In the genomic region with DNA sequence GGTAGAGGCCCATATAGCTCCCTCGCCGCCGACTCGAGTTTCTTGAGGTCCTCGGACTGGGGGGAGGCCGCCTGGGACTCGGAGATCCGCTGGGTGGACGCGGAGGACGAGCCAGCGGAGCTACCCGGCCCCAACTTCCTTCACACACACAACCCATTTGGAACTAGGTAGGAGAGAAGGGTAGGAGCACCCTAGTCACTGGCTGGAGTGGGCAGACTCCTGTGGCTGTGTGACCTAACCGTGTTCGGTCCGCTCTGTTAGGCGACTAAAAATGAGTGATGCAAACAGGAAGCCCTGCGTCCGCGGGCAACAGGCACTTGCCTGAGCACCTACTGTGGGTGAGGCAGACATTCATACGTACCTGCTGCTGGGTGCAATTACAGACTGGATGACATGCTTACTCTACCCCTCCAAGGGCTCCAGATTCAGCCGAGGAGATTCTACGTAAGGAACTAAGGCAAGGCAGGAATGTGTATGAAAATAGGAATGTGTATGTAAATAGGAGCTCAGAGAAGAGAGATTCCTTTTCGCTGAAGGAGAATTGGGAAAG, we compare ENCODE assay signal across 8 cellular contexts. TPM values are rescaled to one million over a fixed set of nuclear protein-coding genes. Genes with fewer than 3 reads are reported as not detected.
A peak's percentile ranks its signal among the peaks of the same experiment; 100 is the strongest.
DNase-seq lines count a peak whose midpoint lies in the region; ATAC-seq and TF ChIP-seq lines count a peak whose summit lies in the region.

No MANE protein-coding gene starts in this region.

- H3K36me3 ChIP-seq in OCI-LY7 (ENCODE audit: insufficient read depth, low read length) = no peaks in the 10 kb centered on the region
- H3K36me3 ChIP-seq in hepatocyte (replicated peaks; ENCODE audit: insufficient read depth, low read depth) = no peaks in the 10 kb centered on the region
- no peaks in the 10 kb centered on the region for H3K36me3 ChIP-seq in smooth muscle cell (ENCODE audit: low read depth)

- H3K27me3 ChIP-seq in AG04450 (ENCODE audit: control insufficient read depth, insufficient read depth, low read length) (no peaks in the 10 kb centered on the region), hepatocyte (no peaks in the 10 kb centered on the region), smooth muscle cell (ENCODE audit: low read depth) (no peaks in the 10 kb centered on the region)

- peak overlapping the region; percentile 98 for H3K4me3 Mint-ChIP-seq in activated naive CD4-positive, alpha-beta T cell treated with anti-CD3 and anti-CD28 coated beads, Interleukin-2, amount 50 U/mL, for 24 hours

- TF ChIP-seq CTCF in AG04450 (IDR thresholded peaks at IDR 0.05; ENCODE audit: low read depth, low read length) (no peak), GM13977 (IDR thresholded peaks at IDR 0.05; ENCODE audit: extremely low read depth, insufficient read depth, missing control alignments) (no peak), OCI-LY7 (conservative IDR thresholded peaks at IDR 0.05; ENCODE audit: low read length) (no peak), hepatocyte (IDR thresholded peaks at IDR 0.05; ENCODE audit: poor library complexity) (no peak), smooth muscle cell (IDR thresholded peaks at IDR 0.05; ENCODE audit: borderline replicate concordance, insufficient read depth, poor library complexity, severe bottlenecking) (no peak)

- BruUV-seq in OCI-LY7 (replicated peaks; lab: Mats Ljungman, UMichigan) = no TSS peak

- peak overlapping the region; percentile 94 for H3K9ac ChIP-seq in smooth muscle cell (ENCODE audit: low read depth)

- WGBS in hepatocyte (ENCODE audit: low lambda C conversion rate, missing lambda C conversion rate) = 2% methylated on average over 24 of the region's 24 CpGs
- 1% methylated on average over 24 of the region's 24 CpGs for WGBS in smooth muscle cell (ENCODE audit: low lambda C conversion rate)

- no peak for ATAC-seq in GM18861 (IDR thresholded peaks at IDR 0.05; ENCODE audit: unreplicated experiment)

- H3K9me3 ChIP-seq in AG04450 (ENCODE audit: control insufficient read depth, insufficient read depth, low read length) (no peaks in the 10 kb centered on the region; the same call in 1 of the 2 replicates), OCI-LY7 (ENCODE audit: low read length) (no peaks in the 10 kb centered on the region), hepatocyte (ENCODE audit: low read depth) (no peaks in the 10 kb centered on the region), smooth muscle cell (replicated peaks; ENCODE audit: low read depth) (no peaks in the 10 kb centered on the region)

- H3K27ac Mint-ChIP-seq in activated naive CD4-positive, alpha-beta T cell treated with anti-CD3 and anti-CD28 coated beads, Interleukin-2, amount 50 U/mL, for 24 hours = peak overlapping the region; percentile 91

- H3K27me3 Mint-ChIP-seq in activated naive CD4-positive, alpha-beta T cell treated with anti-CD3 and anti-CD28 coated beads, Interleukin-2, amount 50 U/mL, for 24 hours = no peaks in the 10 kb centered on the region

- H2AFZ ChIP-seq in OCI-LY7 (ENCODE audit: low read length) = peak overlapping the region; percentile 93
- H2AFZ ChIP-seq in hepatocyte = peak overlapping the region; percentile 97
- H2AFZ ChIP-seq in smooth muscle cell (ENCODE audit: low read depth) = peak overlapping the region; percentile 80

- peaks cover 14% of the 10 kb centered on the region for H3K4me1 ChIP-seq in OCI-LY7 (ENCODE audit: insufficient read depth, low read length, poor library complexity, severe bottlenecking)
- H3K4me1 ChIP-seq in hepatocyte (ENCODE audit: insufficient read depth) = peaks cover 21% of the 10 kb centered on the region
- H3K4me1 ChIP-seq in smooth muscle cell (ENCODE audit: low read depth) = peaks cover 7% of the 10 kb centered on the region

- intact Hi-C loops in OCI-LY7 (cut with micrococcal nuclease; ENCODE audit: unreplicated experiment) = loop anchor here (2.0 kb wide), 1 partner anchor 169 kb away; a partner anchor contains a TSS

- H3K79me2 ChIP-seq in OCI-LY7 (ENCODE audit: insufficient read depth, low read depth, low read length) = peaks cover 4% of the 10 kb centered on the region; the same call in 1 of the 2 replicates
- peaks cover 4% of the 10 kb centered on the region for H3K79me2 ChIP-seq in hepatocyte
- H3K79me2 ChIP-seq in smooth muscle cell (ENCODE audit: low read depth) = no peaks in the 10 kb centered on the region

- no peaks in the 10 kb centered on the region for H4K20me1 ChIP-seq in OCI-LY7 (ENCODE audit: insufficient read depth, low read length)
- no peaks in the 10 kb centered on the region for H4K20me1 ChIP-seq in hepatocyte (ENCODE audit: insufficient read depth, poor library complexity, severe bottlenecking)
- H4K20me1 ChIP-seq in smooth muscle cell (ENCODE audit: low read depth) = peaks cover 12% of the 10 kb centered on the region

- H3K4me2 ChIP-seq in OCI-LY7 (ENCODE audit: low read length) = peak overlapping the region; percentile 78
- H3K4me2 ChIP-seq in hepatocyte = peak overlapping the region; percentile 88
- peak overlapping the region; percentile 98 for H3K4me2 ChIP-seq in smooth muscle cell

- H3K36me3 Mint-ChIP-seq in activated naive CD4-positive, alpha-beta T cell treated with anti-CD3 and anti-CD28 coated beads, Interleukin-2, amount 50 U/mL, for 24 hours = no peaks in the 10 kb centered on the region

- POLR2A ChIA-PET in AG04450 (lab: Yijun Ruan, JAX) (interaction anchor here (0.7 to 2.5 kb wide), 4 partner anchors 14 to 205 kb away, joined by 3 to 18 read pairs (median 4); a partner anchor contains a TSS), OCI-LY7 (lab: Charles Lee) (interaction anchor here (1.3 to 4.7 kb wide), 5 partner anchors 10 to 184 kb away, joined by 4 to 29 read pairs (median 11); a partner anchor contains a TSS)

- CTCF ChIA-PET in AG04450 (lab: Charles Lee) = interaction anchor here (0.9 to 1.1 kb wide), 3 partner anchors 53 to 182 kb away, joined by 3 to 5 read pairs (median 4); no protein-coding TSS in a partner anchor
- CTCF ChIA-PET in OCI-LY7 (lab: Charles Lee; ENCODE audit: unreplicated experiment) = no interaction called here

- DNase-seq in AG04450 (ENCODE audit: low read depth, low spot score) (peak; percentile 33), GM13977 (ENCODE audit: low spot score) (peak; percentile 58), OCI-LY7 (ENCODE audit: low spot score) (peak; percentile 72), hepatocyte (ENCODE audit: low spot score) (peak; percentile 63), smooth muscle cell (lab: John Stamatoyannopoulos, UW; ENCODE audit: unreplicated experiment) (no peak), T1000 (lab: John Stamatoyannopoulos, UW) (no peak)

- no peaks in the 10 kb centered on the region for H3K9me3 Mint-ChIP-seq in activated naive CD4-positive, alpha-beta T cell treated with anti-CD3 and anti-CD28 coated beads, Interleukin-2, amount 50 U/mL, for 24 hours

- H3K27ac ChIP-seq in AG04450 (ENCODE audit: low read depth, low read length) (peak overlapping the region; percentile 96), OCI-LY7 (ENCODE audit: low read depth, low read length, poor library complexity, severe bottlenecking) (peak overlapping the region; percentile 96), hepatocyte (peak overlapping the region; percentile 98), smooth muscle cell (ENCODE audit: low read depth) (peak overlapping the region; percentile 98)

- no peaks in the 10 kb centered on the region for H3K9me2 ChIP-seq in OCI-LY7 (ENCODE audit: insufficient read depth, low read length)
- H3K9me2 ChIP-seq in hepatocyte (replicated peaks; ENCODE audit: insufficient read depth) = no peaks in the 10 kb centered on the region

- H3K4me3 ChIP-seq in AG04450 (ENCODE audit: low read depth, low read length) (peak overlapping the region; percentile 85), OCI-LY7 (ENCODE audit: low read depth, low read length, poor library complexity, severe bottlenecking) (peak overlapping the region; percentile 97), hepatocyte (peak overlapping the region; percentile 60), smooth muscle cell (peak overlapping the region; percentile 94)

- peaks cover 17% of the 10 kb centered on the region for H3F3A ChIP-seq in smooth muscle cell (ENCODE audit: low read depth)

- in situ Hi-C loops in GM13977 (cut with MboI; ENCODE audit: low pct_unique_long_range_greater_than_20kb, low sequenced_read_pairs, unreplicated experiment) = no loop called here

- H3K4me1 Mint-ChIP-seq in activated naive CD4-positive, alpha-beta T cell treated with anti-CD3 and anti-CD28 coated beads, Interleukin-2, amount 50 U/mL, for 24 hours = peaks cover 14% of the 10 kb centered on the region

RNA-seq across cellular contexts. Expression of a gene that starts 4.6 kb away (rescaled TPM):
- polyA plus RNA-seq in AG04450 (2011; rRNA removed) (27.4 and 28.0 TPM in 2 replicates), hepatocyte (13.3 and 16.5 TPM in 2 replicates), smooth muscle cell (12.0 and 12.2 TPM in 2 replicates)
- polyA minus RNA-seq in AG04450 (2011; rRNA and poly(A)+ RNA removed) = 60.9 and 66.8 TPM in 2 replicates
- 38.4 and 44.2 TPM in 2 replicates for total RNA-seq in OCI-LY7 (2014; rRNA removed; shearing (Covaris generic))
- total RNA-seq in OCI-LY7 (2022) (103 and 112 TPM in 2 replicates), hepatocyte (28.8 and 35.8 TPM in 2 replicates), smooth muscle cell (25.5 and 40.7 TPM in 2 replicates)

Comparison
In these comparisons a context has a peak if more than half of its experiments do, and no peak if none do; other contexts are left out.
1. DNase-seq: peak in AG04450 (single experiment), GM13977 (single experiment), OCI-LY7 (single experiment) and hepatocyte (single experiment); none in smooth muscle cell (single experiment) and T1000 (single experiment).
2. Peak in every context shown above with its lines, with median percentiles within 50 percentile points of each other: H3K27ac ChIP-seq, H3K4me3 ChIP-seq, H2AFZ ChIP-seq and H3K4me2 ChIP-seq.